ENCODE assay signal across 17 cellular contexts in the genomic region with DNA sequence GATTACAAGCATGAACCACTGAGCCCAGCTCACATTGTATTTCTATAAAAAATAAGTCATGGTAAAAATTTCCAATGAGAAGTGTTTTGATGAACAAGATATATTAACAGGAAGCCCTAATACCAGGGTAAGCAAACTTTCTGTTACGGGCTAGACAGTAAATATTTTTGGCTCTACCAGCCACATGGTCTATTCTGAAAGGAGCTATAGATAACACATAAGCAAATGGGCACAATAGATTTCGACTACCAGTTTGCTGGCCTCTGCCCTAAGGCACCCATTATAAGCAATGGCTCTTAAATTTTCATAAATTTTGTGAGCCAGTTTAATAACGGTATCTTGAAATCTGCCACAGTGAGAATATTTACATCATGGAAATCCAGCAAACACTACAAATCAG. TPM values are rescaled to one million over a fixed set of nuclear protein-coding genes. Genes with fewer than 3 reads are reported as not detected.
DNase-seq lines count a peak whose midpoint lies in the region; ATAC-seq, FAIRE-seq and TF ChIP-seq lines count a peak whose summit lies in the region.
"Had no signal": no experiment of that assay in that cellular context is flagged by ENCODE, and none has a peak within 500 bp of the region (broad histone marks: within the 10 kb centered on the region; RNA-seq: fewer than 3 reads in every experiment).

No MANE protein-coding gene starts in this region.

- peaks cover 100% of the 10 kb centered on the region for H3K79me2 ChIP-seq in GM12878 (ENCODE audit: control insufficient read depth, insufficient read depth, low read length)

- H3K27me3 Mint-ChIP-seq in activated CD4-positive, alpha-beta T cell treated with anti-CD3 and anti-CD28 coated beads for 36 hours = no peaks in the 10 kb centered on the region
- H3K27me3 Mint-ChIP-seq: activated CD4-positive, alpha-beta T cell treated with anti-CD3 and anti-CD28 coated beads, Interleukin-2, amount 10 ng/mL, durations not matched to agents 24 days and 14 days; activated naive CD8-positive, alpha-beta T cell treated with anti-CD3 and anti-CD28 coated beads, Interleukin-2, amount 10 ng/mL, durations not matched to agents 7 days and 5 days had no signal

- no peaks in the 10 kb centered on the region for H3K27me3 ChIP-seq in GM12878 (replicated peaks in 1 of 2; ENCODE audit: control insufficient read depth in 2 of 2, insufficient read depth in 2 of 2, low read length in 1 of 2)
- H3K27me3 ChIP-seq: transverse colon had no signal

- H3K27ac ChIP-seq in GM12878 (ENCODE audit: control insufficient read depth, insufficient read depth) = peak overlapping the region; percentile 53
- H3K27ac ChIP-seq: 22Rv1, epithelial cell of prostate, transverse colon had no signal

- intact Hi-C loops in activated CD4-positive, alpha-beta T cell treated with anti-CD3 and anti-CD28 coated beads for 36 hours (cut with DNase I, micrococcal nuclease) = no loop called here
- intact Hi-C loops in GM12878 (cut with micrococcal nuclease; ENCODE audit: unreplicated experiment) = loop anchor here (5.0 kb wide), 1 partner anchor 42 kb away; no protein-coding TSS in a partner anchor

- peak overlapping the region; percentile 52 for H3K27ac Mint-ChIP-seq in activated CD4-positive, alpha-beta T cell treated with anti-CD3 and anti-CD28 coated beads for 36 hours
- H3K27ac Mint-ChIP-seq: activated naive CD8-positive, alpha-beta T cell treated with anti-CD3 and anti-CD28 coated beads, Interleukin-2, amount 10 ng/mL, durations not matched to agents 7 days and 5 days; HFFc6 had no signal

- peak overlapping the region; percentile 42 for H3K4me3 ChIP-seq in GM12878
- H3K4me3 ChIP-seq: transverse colon had no signal

- SMC1A ChIA-PET in GM12878 (lab: Charles Lee; ENCODE audit: uncharacterized antibody, unreplicated experiment) = interaction anchor here (0.8 to 2.2 kb wide), 7 partner anchors 10 to 78 kb away, joined by 3 to 16 read pairs (median 3); partner anchors contain the start of gene UBQLN1

- peaks cover 6% of the 10 kb centered on the region for H4K20me1 ChIP-seq in GM12878 (ENCODE audit: control insufficient read depth, insufficient read depth)

- H3K9me3 Mint-ChIP-seq in activated CD4-positive, alpha-beta T cell treated with anti-CD3 and anti-CD28 coated beads for 36 hours (ENCODE audit: low read depth) = no peaks in the 10 kb centered on the region
- H3K9me3 Mint-ChIP-seq: activated CD4-positive, alpha-beta T cell treated with anti-CD3 and anti-CD28 coated beads, Interleukin-2, amount 10 ng/mL, durations not matched to agents 24 days and 14 days; activated naive CD8-positive, alpha-beta T cell treated with anti-CD3 and anti-CD28 coated beads, Interleukin-2, amount 10 ng/mL, durations not matched to agents 7 days and 5 days; HFFc6 had no signal

- H3K9me3 ChIP-seq in GM12878 (replicated peaks; ENCODE audit: control insufficient read depth, insufficient read depth, low read length) = no peaks in the 10 kb centered on the region; the same call in 2 of the 3 replicates
- H3K9me3 ChIP-seq: transverse colon had no signal

- no peak overlapping the region for H3K9ac ChIP-seq in GM12878 (ENCODE audit: control insufficient read depth, insufficient read depth, low read length)

- peaks cover 31% of the 10 kb centered on the region for H3K4me1 ChIP-seq in GM12878 (ENCODE audit: control insufficient read depth, insufficient read depth, low read length)

- no peaks in the 10 kb centered on the region; a peak in 3 of 4 replicates for H3K36me3 ChIP-seq in GM12878 (ENCODE audit: control insufficient read depth in 2 of 2, insufficient read depth in 2 of 2, low read length in 1 of 2)
- H3K36me3 ChIP-seq: transverse colon had no signal

- H3K36me3 Mint-ChIP-seq in activated CD4-positive, alpha-beta T cell treated with anti-CD3 and anti-CD28 coated beads for 36 hours (ENCODE audit: low read depth) = peaks cover 8% of the 10 kb centered on the region

- no peak for TF ChIP-seq CTCF in GM12878 (IDR thresholded peaks at IDR 0.05 in 2 of 3, conservative IDR thresholded peaks at IDR 0.05 in 1 of 3; ENCODE audit: control insufficient read depth in 2 of 3, extremely low read depth in 1 of 3, insufficient read depth in 1 of 3, low read depth in 3 of 3, low read length in 3 of 3)

- in situ Hi-C loops in GM12878 (cut with MboI) = no loop called here

- CTCF ChIA-PET in activated CD4-positive, alpha-beta T cell treated with anti-CD3 and anti-CD28 coated beads for 36 hours (lab: Charles Lee) = interaction anchor here (0.7 to 1.1 kb wide), 3 partner anchors 16 to 76 kb away, joined by 3 read pairs; no protein-coding TSS in a partner anchor
- CTCF ChIA-PET in GM12878 (lab: Yijun Ruan, JAX) = interaction anchor here (0.5 to 2.6 kb wide), 6 partner anchors 9 to 56 kb away, joined by 3 to 10 read pairs (median 3); partner anchors contain the start of gene UBQLN1

- no peak overlapping the region for H3K4me3 Mint-ChIP-seq in activated CD4-positive, alpha-beta T cell treated with anti-CD3 and anti-CD28 coated beads for 36 hours
- H3K4me3 Mint-ChIP-seq: activated CD4-positive, alpha-beta T cell treated with anti-CD3 and anti-CD28 coated beads, Interleukin-2, amount 10 ng/mL, durations not matched to agents 24 days and 14 days; activated naive CD8-positive, alpha-beta T cell treated with anti-CD3 and anti-CD28 coated beads, Interleukin-2, amount 10 ng/mL, durations not matched to agents 7 days and 5 days; HFFc6 had no signal

- POLR2A ChIA-PET in activated CD4-positive, alpha-beta T cell treated with anti-CD3 and anti-CD28 coated beads for 36 hours (lab: Charles Lee) = interaction anchor here (0.9 to 2.6 kb wide), 3 partner anchors 8 to 11 kb away, joined by 3 to 10 read pairs (median 6); partner anchors contain the start of gene UBQLN1
- POLR2A ChIA-PET in GM12878 (lab: Charles Lee) = interaction anchor here (0.6 to 1.2 kb wide), 3 partner anchors 8 to 263 kb away, joined by 3 to 6 read pairs (median 4); partner anchors contain the start of gene UBQLN1

- H3K4me2 ChIP-seq in GM12878 (ENCODE audit: control insufficient read depth, insufficient read depth) = peak overlapping the region; percentile 91

- no peak for TF ChIP-seq RAD21 in GM12878 (IDR thresholded peaks at IDR 0.05; ENCODE audit: insufficient read depth, low read depth, low read length)

- BruUV-seq in GM12878 (replicated peaks; lab: Mats Ljungman, UMichigan) = no TSS peak

- no peak for TF ChIP-seq POLR2A in GM12878 (IDR thresholded peaks at IDR 0.05; ENCODE audit: low read depth, low read length)

- no peak for ATAC-seq in activated CD4-positive, alpha-beta T cell treated with anti-CD3 and anti-CD28 coated beads for 36 hours
- ATAC-seq in GM19467 (IDR thresholded peaks at IDR 0.05; ENCODE audit: unreplicated experiment) (peak; percentile 28), HG03175 (IDR thresholded peaks at IDR 0.05; ENCODE audit: unreplicated experiment) (peak; percentile 47), GM12878 (peak; percentile 37), GM18519 (IDR thresholded peaks at IDR 0.05; ENCODE audit: low FRiP score, unreplicated experiment) (no peak)

- H3K4me1 Mint-ChIP-seq in activated CD4-positive, alpha-beta T cell treated with anti-CD3 and anti-CD28 coated beads for 36 hours = peaks cover 67% of the 10 kb centered on the region

- RAD21 ChIA-PET in GM12878 (lab: Charles Lee; ENCODE audit: unreplicated experiment) = interaction anchor here (0.7 to 1.7 kb wide), 3 partner anchors 8 to 76 kb away, joined by 4 to 7 read pairs (median 7); partner anchors contain the start of genes IDNK and UBQLN1

- DNase-seq in activated CD4-positive, alpha-beta T cell treated with anti-CD3 and anti-CD28 coated beads for 36 hours = no peak
- no peak for DNase-seq in activated CD4-positive, alpha-beta T cell treated with anti-CD3 and anti-CD28 coated beads for 4 hours
- DNase-seq in GM12878 (ENCODE audit: low read depth, low spot score) (no peak), kidney tubule cell (ENCODE audit: low spot score) (no peak), hypothalamus (lab: John Stamatoyannopoulos, UW) (no peak)
- DNase-seq: activated CD4-positive, alpha-beta T cell treated with anti-CD3 and anti-CD28 coated beads, Interleukin-2, amount 10 ng/mL, durations not matched to agents 24 days and 14 days; activated naive CD8-positive, alpha-beta T cell treated with anti-CD3 and anti-CD28 coated beads, Interleukin-2, amount 10 ng/mL, durations not matched to agents 7 days and 5 days; HFFc6; mesendoderm; NCI-H446; transverse colon had no signal

- FAIRE-seq in GM12878 (lab: Jason Lieb, UNC) = no peak
- FAIRE-seq: HTR-8/SVneo had no signal

- TF ChIP-seq EP300 in GM12878 (IDR thresholded peaks at IDR 0.05; ENCODE audit: borderline replicate concordance in 1 of 2, control insufficient read depth in 1 of 2, low read depth in 2 of 2, low read length in 2 of 2) = no peak

- no peak overlapping the region for H2AFZ ChIP-seq in GM12878 (ENCODE audit: control insufficient read depth, low read depth, low read length)

- WGBS in GM12878 (ENCODE audit: insufficient coverage, insufficient replicate concordance, low lambda C conversion rate, missing lambda C conversion rate) = 0% methylated on average over 3 of the region's 3 CpGs

TF ChIP-seq in GM12878, 131 proteins besides CTCF, POLR2A, EP300 and RAD21:
- no peak for TF ChIP-seq RBBP5 (conservative IDR thresholded peaks at IDR 0.05)

RNA-seq across cellular contexts. Expression of gene UBQLN1, which starts 8.1 kb away (rescaled TPM):
- 100 to 1,000 TPM in 1 of 2 experiments, 10 to 100 TPM in 1; 88.3 to 116 TPM for total RNA-seq in activated CD4-positive, alpha-beta T cell treated with anti-CD3 and anti-CD28 coated beads for 36 hours
- 183 and 192 TPM in 2 replicates for total RNA-seq in GM12878 (2013; cell fraction: nucleolus; rRNA removed)
- total RNA-seq in GM12878 (2014; rRNA removed) (66.3 and 66.5 TPM in 2 replicates), GM12878 (2014; rRNA removed; fragmentation: Illumina TruSeq; extraction: Trizol) (44.5 and 47.0 TPM in 2 replicates), GM12878 (2021) (65.4 and 71.6 TPM in 2 replicates)
- polyA plus RNA-seq in GM12878 (2011; ENCODE audit: low read depth) = 23.6 TPM
- polyA plus RNA-seq in GM12878 (2011; rRNA removed) (115 and 118 TPM in 2 replicates), GM12878 (2014; fragmentation: Illumina TruSeq; extraction: Trizol) (65.9 and 72.9 TPM in 2 replicates), GM12878 (2014; fragmentation: Nextera tagmentation; extraction: Ambion mirVana) (10 to 100 TPM; 12.4 to 15.0 TPM), GM12878 (2014; rRNA removed) (62.0 and 74.7 TPM in 2 replicates), GM12878 (2016; fragmentation: Nextera tagmentation; extraction: Ambion mirVana) (10 to 100 TPM; 76.2 to 81.2 TPM)
- polyA plus RNA-seq in GM12878 (2011; cell fraction: cytosol; rRNA removed) = 68.7 and 77.7 TPM in 2 replicates
- 56.0 and 66.1 TPM in 2 replicates for polyA plus RNA-seq in GM12878 (2011; cell fraction: nucleus; rRNA removed)
- 36.6 and 47.0 TPM in 2 replicates for polyA plus RNA-seq in GM12878 (2012)
- 129 and 178 TPM in 2 replicates for polyA minus RNA-seq in GM12878 (2011; rRNA and poly(A)+ RNA removed)
- polyA minus RNA-seq in GM12878 (2011; cell fraction: cytosol; rRNA and poly(A)+ RNA removed) = 64.0 and 77.6 TPM in 2 replicates
- polyA minus RNA-seq in GM12878 (2011; cell fraction: nucleus; rRNA and poly(A)+ RNA removed) = 83.1 and 123 TPM in 2 replicates

Comparison
In these comparisons a context has a peak if more than half of its experiments do, and no peak if none do; other contexts are left out.
1. ATAC-seq: peak in GM19467 (single experiment), HG03175 (single experiment) and GM12878 (single experiment); none in activated CD4-positive, alpha-beta T cell treated with anti-CD3 and anti-CD28 coated beads for 36 hours (single experiment) and GM18519 (single experiment).